In genomic region chr5:179816401-179817070, GRCh38 we compare ENCODE assay signal across 10 cellular contexts.
DNase-seq lines count a peak whose midpoint lies in the region; ATAC-seq and TF ChIP-seq lines count a peak whose summit lies in the region.
"Had no signal": no experiment of that assay in that cellular context is flagged by ENCODE, and none has a peak within 500 bp of the region (broad histone marks: within the 10 kb centered on the region; RNA-seq: fewer than 3 reads in every experiment).

No MANE protein-coding gene starts in this region.

- peak overlapping the region; percentile 62 for H3K9ac ChIP-seq in ES-I3 (ENCODE audit: low read depth, low read length)
- no peak overlapping the region for H3K9ac ChIP-seq in iPS-15b (ENCODE audit: low read depth, low read length)

- peak overlapping the region; percentile 31 for H3K4me3 ChIP-seq in astrocyte of the spinal cord (ENCODE audit: low read depth, low read length)
- H3K4me3 ChIP-seq in iPS-15b (ENCODE audit: low read depth, low read length), result peak overlapping the region; percentile 39
- peak overlapping the region; percentile 41 for H3K4me3 ChIP-seq in retinal pigment epithelial cell (ENCODE audit: low read length)

- H3K36me3 ChIP-seq in ES-I3 (ENCODE audit: insufficient read depth, low read length) (no peaks in the 10 kb centered on the region), iPS-15b (ENCODE audit: control insufficient read depth, insufficient read depth, low read length) (peaks cover 9% of the 10 kb centered on the region)

- no peak for ATAC-seq in HG03354 (IDR thresholded peaks at IDR 0.05; ENCODE audit: poor library complexity, severe bottlenecking, unreplicated experiment)
- no peak for ATAC-seq in GM21529 (IDR thresholded peaks at IDR 0.05; ENCODE audit: unreplicated experiment)
- ATAC-seq: SK-N-SH treated with all-trans-retinoic acid at 6 μM for 48 hours had no signal

- no peaks in the 10 kb centered on the region for H3K27me3 ChIP-seq in iPS-15b (ENCODE audit: control insufficient read depth, insufficient read depth, low read length)

- no peaks in the 10 kb centered on the region for H3K9me3 ChIP-seq in ES-I3 (ENCODE audit: control insufficient read depth, insufficient read depth, low read length)
- no peaks in the 10 kb centered on the region for H3K9me3 ChIP-seq in iPS-15b (ENCODE audit: control insufficient read depth, insufficient read depth, low read length)

- DNase-seq in astrocyte of the spinal cord (ENCODE audit: low read depth, low spot score) (no peak), retinal pigment epithelial cell (ENCODE audit: low read depth) (no peak), SIG-M5 (lab: John Stamatoyannopoulos, UW) (no peak), NCI-H146 (lab: John Stamatoyannopoulos, UW) (no peak)
- DNase-seq: NCI-H1694 treated with DMSO at 0.1 percent for 48 hours had no signal

- in situ Hi-C loops in astrocyte of the spinal cord (cut with HindIII; ENCODE audit: low sequenced_read_pairs), result no loop called here

- H3K4me1 ChIP-seq in ES-I3 (ENCODE audit: insufficient read depth, low read length), result peaks cover 22% of the 10 kb centered on the region
- H3K4me1 ChIP-seq in iPS-15b (ENCODE audit: control insufficient read depth, insufficient read depth, low read length), result peaks cover 12% of the 10 kb centered on the region

- TF ChIP-seq CTCF in astrocyte of the spinal cord (IDR thresholded peaks at IDR 0.05; ENCODE audit: low read depth, low read length) (no peak), retinal pigment epithelial cell (conservative IDR thresholded peaks at IDR 0.05; ENCODE audit: low read depth, low read length) (no peak)
